ENCODE assay signal across 9 cellular contexts in the genomic region with DNA sequence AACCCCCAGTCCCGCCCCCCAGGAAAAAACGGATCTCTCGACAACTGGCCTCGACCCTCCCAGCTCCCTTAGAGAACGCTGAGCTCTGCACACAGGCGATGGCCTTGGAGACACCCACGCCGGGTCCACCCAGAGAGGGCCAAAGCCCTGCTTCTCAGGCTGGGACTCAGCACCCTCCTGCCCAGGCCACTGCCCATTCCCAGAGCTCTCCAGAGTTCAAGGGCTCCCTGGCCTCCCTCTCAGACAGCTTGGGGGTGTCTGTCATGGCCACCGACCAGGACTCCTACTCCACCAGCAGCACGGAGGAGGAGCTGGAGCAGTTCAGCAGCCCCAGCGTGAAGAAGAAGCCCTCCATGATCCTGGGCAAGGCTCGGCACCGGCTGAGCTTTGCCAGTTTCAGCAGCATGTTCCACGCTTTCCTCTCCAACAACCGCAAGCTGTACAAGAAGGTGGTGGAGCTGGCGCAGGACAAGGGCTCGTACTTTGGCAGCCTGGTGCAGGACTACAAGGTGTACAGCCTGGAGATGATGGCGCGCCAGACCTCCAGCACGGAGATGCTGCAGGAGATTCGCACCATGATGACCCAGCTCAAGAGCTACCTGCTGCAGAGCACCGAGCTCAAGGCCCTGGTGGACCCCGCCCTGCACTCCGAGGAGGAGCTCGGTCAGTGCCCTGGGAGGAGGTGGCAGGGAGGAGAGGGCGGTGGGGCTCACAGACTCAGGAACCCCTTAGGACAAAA.
A peak's percentile ranks its signal among the peaks of the same experiment; 100 is the strongest.
DNase-seq lines count a peak whose midpoint lies in the region; ATAC-seq, FAIRE-seq and TF ChIP-seq lines count a peak whose summit lies in the region.
"Had no signal": no experiment of that assay in that cellular context is flagged by ENCODE, and none has a peak within 500 bp of the region (broad histone marks: within the 10 kb centered on the region; RNA-seq: fewer than 3 reads in every experiment).

No MANE protein-coding gene starts in this region.

- H4K20me1 ChIP-seq in H1 (replicated peaks in 1 of 2; ENCODE audit: control insufficient read depth in 1 of 2, insufficient read depth in 2 of 2, low read length in 2 of 2) (no peaks in the 10 kb centered on the region), smooth muscle cell (ENCODE audit: low read depth) (no peaks in the 10 kb centered on the region)

- no peak overlapping the region for H3K4ac ChIP-seq in H1 (replicated peaks; ENCODE audit: insufficient read length, low read depth, low read length)

- H3K9me3 ChIP-seq in H1 (ENCODE audit: insufficient read depth in 2 of 2, low read depth in 1 of 2, low read length in 1 of 2) (no peaks in the 10 kb centered on the region), smooth muscle cell (replicated peaks; ENCODE audit: low read depth) (no peaks in the 10 kb centered on the region)

- peaks cover 33% of the 10 kb centered on the region for H3K36me3 Mint-ChIP-seq in T-helper 2 cell treated with Interferon-gamma antibody and Interleukin-4, amounts not matched to agents 5 μg/mL and 100 μg/mL, for 36 hours (ENCODE audit: low read depth)

- H3K4me1 Mint-ChIP-seq in T-helper 2 cell treated with Interferon-gamma antibody and Interleukin-4, amounts not matched to agents 5 μg/mL and 100 μg/mL, for 36 hours (ENCODE audit: low read depth): peaks cover 68% of the 10 kb centered on the region

- H4K8ac ChIP-seq in H1 (ENCODE audit: extremely low read depth, insufficient read depth, low read length): peak overlapping the region; percentile 57; the same call in 1 of the 2 replicates

- POLR2A ChIA-PET in H1 (lab: Charles Lee; ENCODE audit: partially characterized antibody): interaction anchor here (1.8 kb wide), 1 partner anchor 34 kb away, joined by 5 read pairs; no protein-coding TSS in a partner anchor

- H3K9me3 Mint-ChIP-seq in T-helper 2 cell treated with Interferon-gamma antibody and Interleukin-4, amounts not matched to agents 5 μg/mL and 100 μg/mL, for 36 hours: no peaks in the 10 kb centered on the region

- H3K4me1 ChIP-seq in H1 (replicated peaks in 1 of 4; ENCODE audit: control insufficient read depth in 3 of 4, insufficient read depth in 4 of 4, low read length in 3 of 4): peaks cover 0 to 3% (median 1%) of the 10 kb centered on the region in 4 experiments; a peak in 2 of 7 replicates
- peaks cover 34% of the 10 kb centered on the region for H3K4me1 ChIP-seq in rectal smooth muscle tissue (ENCODE audit: control insufficient read depth, insufficient read depth, low read length)
- H3K4me1 ChIP-seq in smooth muscle cell (ENCODE audit: low read depth): no peaks in the 10 kb centered on the region

- H3F3A ChIP-seq in smooth muscle cell (ENCODE audit: low read depth): peaks cover 5% of the 10 kb centered on the region

- 91% methylated on average over 21 of the region's 26 CpGs; no CpG with 5 or more reads in 1 of the 2 experiments for WGBS in H1 (ENCODE audit: extremely low coverage in 1 of 2, insufficient coverage in 1 of 2, insufficient read length in 1 of 2, insufficient replicate concordance in 2 of 2, low coverage in 1 of 2, low lambda C conversion rate in 2 of 2, missing lambda C conversion rate in 1 of 2), 2 experiments
- WGBS in smooth muscle cell (ENCODE audit: low lambda C conversion rate): 97% methylated on average over 26 of the region's 26 CpGs

- no peak for TF ChIP-seq RAD21 in H1 (IDR thresholded peaks at IDR 0.05 in 1 of 2, conservative IDR thresholded peaks at IDR 0.05 in 1 of 2; ENCODE audit: low read depth in 2 of 2, low read length in 2 of 2)

- no peak overlapping the region for H3K56ac ChIP-seq in H1 (replicated peaks; ENCODE audit: insufficient read length, low read depth, low read length)

- no peak overlapping the region for H2BK120ac ChIP-seq in H1 (replicated peaks; ENCODE audit: low read depth, low read length)

- H2BK5ac ChIP-seq in H1 (ENCODE audit: low read depth, low read length): no peak overlapping the region

- TF ChIP-seq EP300 in H1 (IDR thresholded peaks at IDR 0.05; ENCODE audit: borderline replicate concordance in 1 of 2, low read depth in 2 of 2, low read length in 2 of 2): no peak

- H3K14ac ChIP-seq in H1 (ENCODE audit: insufficient read length): no peak overlapping the region

- H3K4me2 ChIP-seq in H1 (ENCODE audit: insufficient read depth in 1 of 2, low read depth in 2 of 2, low read length in 2 of 2): no peak overlapping the region
- H3K4me2 ChIP-seq in smooth muscle cell: no peak overlapping the region

- H3K79me1 ChIP-seq in H1 (ENCODE audit: low read depth, low read length): no peaks in the 10 kb centered on the region

- H3K79me2 ChIP-seq in H1 (ENCODE audit: control insufficient read depth in 1 of 2, insufficient read depth in 2 of 2, low read length in 2 of 2): no peaks in the 10 kb centered on the region
- no peaks in the 10 kb centered on the region for H3K79me2 ChIP-seq in smooth muscle cell (ENCODE audit: low read depth)

- H3K36me3 ChIP-seq in GM06990 (ENCODE audit: control insufficient read depth, insufficient read depth, low read length): peaks cover 4% of the 10 kb centered on the region
- no peaks in the 10 kb centered on the region for H3K36me3 ChIP-seq in H1 (ENCODE audit: control insufficient read depth in 2 of 4, insufficient read depth in 4 of 4, low read length in 3 of 4)
- no peaks in the 10 kb centered on the region for H3K36me3 ChIP-seq in rectal smooth muscle tissue (ENCODE audit: control insufficient read depth, insufficient read depth, low read length)
- no peaks in the 10 kb centered on the region for H3K36me3 ChIP-seq in smooth muscle cell (ENCODE audit: low read depth)

- H3K4me3 ChIP-seq in GM06990 (replicated peaks; ENCODE audit: low read depth, low read length) (peak overlapping the region; percentile 63), H1 (ENCODE audit: extremely low read depth in 1 of 4, insufficient read depth in 2 of 4, low read depth in 3 of 4, low read length in 4 of 4) (no peak overlapping the region), rectal smooth muscle tissue (ENCODE audit: low read length) (peak overlapping the region; percentile 60), smooth muscle cell (no peak overlapping the region)

- H3K18ac ChIP-seq in H1 (ENCODE audit: extremely low read depth, low read length): no peak overlapping the region

- no peak overlapping the region for H3K23ac ChIP-seq in H1 (ENCODE audit: insufficient read length)

- no peak overlapping the region for H4K5ac ChIP-seq in H1 (ENCODE audit: insufficient read length, low read depth, low read length)

- no peaks in the 10 kb centered on the region for H3K23me2 ChIP-seq in H1 (ENCODE audit: low read depth, low read length)

- H3K27ac ChIP-seq in H1 (ENCODE audit: low read depth, low read length) (no peak overlapping the region), rectal smooth muscle tissue (ENCODE audit: low read depth, low read length) (peak overlapping the region; percentile 100), smooth muscle cell (ENCODE audit: low read depth) (no peak overlapping the region)

- no peak overlapping the region; the same call in 1 of the 2 replicates for H2BK20ac ChIP-seq in H1 (ENCODE audit: low read length)

- H3K9ac ChIP-seq in H1 (replicated peaks in 1 of 4; ENCODE audit: extremely low read depth in 1 of 4, low read depth in 3 of 4, low read length in 3 of 4): no peak overlapping the region
- no peak overlapping the region for H3K9ac ChIP-seq in rectal smooth muscle tissue (ENCODE audit: low read length)
- no peak overlapping the region for H3K9ac ChIP-seq in smooth muscle cell (ENCODE audit: low read depth)

- ATAC-seq in HG03342 (IDR thresholded peaks at IDR 0.05; ENCODE audit: unreplicated experiment): no peak

- no peak for DNase-seq in GM06990 (ENCODE audit: extremely low read depth, insufficient read length)
- no peak for DNase-seq in T-helper 2 cell treated with Interferon-gamma antibody and Interleukin-4, amounts not matched to agents 5 μg/mL and 100 μg/mL, for 36 hours (ENCODE audit: low spot score)
- no peak for DNase-seq in H1 (ENCODE audit: low read depth in 1 of 2, low spot score in 2 of 2)
- DNase-seq in NCI-H69 (lab: John Stamatoyannopoulos, UW): no peak
- DNase-seq in smooth muscle cell (lab: John Stamatoyannopoulos, UW; ENCODE audit: unreplicated experiment): no peak
- no peak for DNase-seq in DMS79 (lab: John Stamatoyannopoulos, UW)
- DNase-seq: NCI-H446 had no signal

- no peaks in the 10 kb centered on the region for H3K27me3 Mint-ChIP-seq in T-helper 2 cell treated with Interferon-gamma antibody and Interleukin-4, amounts not matched to agents 5 μg/mL and 100 μg/mL, for 36 hours (ENCODE audit: low read depth)

- H3K27me3 ChIP-seq in GM06990 (replicated peaks; ENCODE audit: control insufficient read depth, insufficient read depth, low read length): no peaks in the 10 kb centered on the region
- H3K27me3 ChIP-seq in H1 (replicated peaks in 1 of 4; ENCODE audit: control insufficient read depth in 3 of 4, extremely low read depth in 1 of 4, insufficient read depth in 3 of 4, low read length in 3 of 4): no peaks in the 10 kb centered on the region
- no peaks in the 10 kb centered on the region for H3K27me3 ChIP-seq in rectal smooth muscle tissue (ENCODE audit: control insufficient read depth, insufficient read depth, low read length)
- H3K27me3 ChIP-seq in smooth muscle cell (ENCODE audit: low read depth): no peaks in the 10 kb centered on the region

- no peak overlapping the region for H2BK12ac ChIP-seq in H1 (ENCODE audit: low read depth, low read length)

- H2AFZ ChIP-seq in H1 (ENCODE audit: low read length) (no peak overlapping the region), smooth muscle cell (ENCODE audit: low read depth) (no peak overlapping the region)

- no peak for TF ChIP-seq CTCF in GM06990 (IDR thresholded peaks at IDR 0.05; ENCODE audit: insufficient read depth, low read length, poor library complexity, severe bottlenecking)
- TF ChIP-seq CTCF in H1 (IDR thresholded peaks at IDR 0.05; ENCODE audit: control extremely low read depth in 1 of 3, insufficient read depth in 1 of 3, low read depth in 1 of 3, low read length in 3 of 3): no peak
- TF ChIP-seq CTCF in smooth muscle cell (IDR thresholded peaks at IDR 0.05; ENCODE audit: borderline replicate concordance, insufficient read depth, poor library complexity, severe bottlenecking): no peak

- no peak overlapping the region for H4K91ac ChIP-seq in H1 (replicated peaks; ENCODE audit: insufficient read length, low read length)

- FAIRE-seq in H1 (lab: Jason Lieb, UNC): no peak

- peak overlapping the region; percentile 99 for H3K4me3 Mint-ChIP-seq in T-helper 2 cell treated with Interferon-gamma antibody and Interleukin-4, amounts not matched to agents 5 μg/mL and 100 μg/mL, for 36 hours

- H2BK15ac ChIP-seq in H1 (ENCODE audit: low read length): no peak overlapping the region

- CTCF ChIA-PET in H1 (lab: Charles Lee; ENCODE audit: partially characterized antibody): interaction anchor here (0.7 to 3.9 kb wide), 8 partner anchors 15 to 103 kb away, joined by 3 to 17 read pairs (median 3); no protein-coding TSS in a partner anchor

- TF ChIP-seq POLR2A in H1 (IDR thresholded peaks at IDR 0.05; ENCODE audit: control extremely low read depth in 1 of 2, low read depth in 2 of 2, low read length in 2 of 2): no peak

- peak overlapping the region; percentile 93 for H3K27ac Mint-ChIP-seq in T-helper 2 cell treated with Interferon-gamma antibody and Interleukin-4, amounts not matched to agents 5 μg/mL and 100 μg/mL, for 36 hours

- H2AK5ac ChIP-seq in H1 (ENCODE audit: low read depth, low read length): no peak overlapping the region

TF ChIP-seq in H1, 55 proteins besides CTCF, POLR2A, EP300 and RAD21 (continues in another document):
- TF ChIP-seq KDM1A (IDR thresholded peaks at IDR 0.05; ENCODE audit: borderline replicate concordance, low read length): no peak

Comparison
In these comparisons a context has a peak if more than half of its experiments do, and no peak if none do; other contexts are left out.
1. H3K4me3 ChIP-seq: peak in GM06990 (single experiment) and rectal smooth muscle tissue (single experiment); none in H1 (0 of 4) and smooth muscle cell (single experiment).